8 cellular contexts compared by ENCODE assay signal in the genomic region with DNA sequence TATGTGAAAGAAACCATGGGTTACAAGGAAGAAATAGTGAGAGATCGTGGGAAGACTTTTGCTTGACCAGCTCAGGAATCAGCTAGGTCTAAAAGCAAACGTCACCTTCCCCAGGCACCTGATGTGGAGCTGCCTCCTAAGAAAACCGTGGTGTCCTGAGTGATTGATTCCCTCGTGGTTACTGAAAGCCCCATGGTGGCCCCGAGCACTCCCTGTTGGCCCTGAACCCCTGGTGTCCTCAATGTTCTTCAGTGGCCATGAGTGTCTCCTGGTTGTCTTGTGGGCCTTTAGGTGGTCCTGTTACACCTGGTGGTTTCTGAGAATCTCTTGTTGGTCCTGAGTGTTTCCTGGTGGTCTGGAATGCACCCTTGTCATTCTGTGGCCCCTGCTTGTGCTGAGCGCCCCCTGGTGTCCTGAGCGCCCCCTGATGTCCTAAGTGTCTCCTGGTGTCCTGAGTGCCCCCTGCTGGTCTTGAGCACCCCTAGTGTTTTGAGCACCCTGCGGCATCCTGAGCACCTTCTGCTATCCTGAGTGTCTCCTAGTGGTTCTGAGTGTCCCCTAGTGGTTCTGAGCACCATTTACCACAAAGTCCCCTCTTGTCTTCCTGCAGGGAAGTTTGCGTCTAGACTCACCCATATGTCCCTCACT.
DNase-seq lines count a peak whose midpoint lies in the region; ATAC-seq and TF ChIP-seq lines count a peak whose summit lies in the region.

No MANE protein-coding gene starts in this region.

- H3K4me3 Mint-ChIP-seq in MCF 10A (ENCODE audit: unreplicated experiment) (no peak overlapping the region), immature natural killer cell (no peak overlapping the region)

- H2AFZ ChIP-seq in mammary epithelial cell (ENCODE audit: low read depth, low read length), result no peak overlapping the region

- H3K9me3 ChIP-seq in mammary epithelial cell (replicated peaks; ENCODE audit: insufficient read depth, low read length), result no peaks in the 10 kb centered on the region

- no peaks in the 10 kb centered on the region for H3K27me3 ChIP-seq in mammary epithelial cell (ENCODE audit: insufficient read depth, low read length)

- WGBS in mammary epithelial cell (ENCODE audit: low coverage, missing lambda C conversion rate), result 48% methylated on average over 9 of the region's 9 CpGs

- H3K4me3 ChIP-seq in mammary epithelial cell (replicated peaks in 1 of 3; ENCODE audit: insufficient read depth in 1 of 3, low read depth in 2 of 3, low read length in 3 of 3), result no peak overlapping the region

- H3K9ac ChIP-seq in mammary epithelial cell (ENCODE audit: insufficient read depth, low read length), result no peak overlapping the region

- dilution Hi-C loops in mammary epithelial cell (cut with HindIII; ENCODE audit: low sequenced_read_pairs), result no loop called here

- no peaks in the 10 kb centered on the region for H3K36me3 ChIP-seq in mammary epithelial cell (ENCODE audit: insufficient read depth, low read length)

- BruUV-seq in MCF 10A (replicated peaks; lab: Mats Ljungman, UMichigan), result no TSS peak
- no TSS peak for BruUV-seq in mammary epithelial cell (replicated peaks; lab: Mats Ljungman, UMichigan)

- H3K27me3 Mint-ChIP-seq in MCF 10A (ENCODE audit: insufficient read depth, unreplicated experiment) (peaks cover 88% of the 10 kb centered on the region), immature natural killer cell (ENCODE audit: low read depth in 3 of 3) (peaks cover 0 to 10% (median 3%) of the 10 kb centered on the region in 3 donors)

- in situ Hi-C loops in mammary epithelial cell (cut with MboI; ENCODE audit: low sequenced_read_pairs in 2 of 2), result no loop called here

- H3K9me3 Mint-ChIP-seq in MCF 10A (ENCODE audit: unreplicated experiment) (no peaks in the 10 kb centered on the region), immature natural killer cell (no peaks in the 10 kb centered on the region)

- H3K79me2 ChIP-seq in mammary epithelial cell (ENCODE audit: insufficient read depth, low read length), result no peaks in the 10 kb centered on the region

- H4K20me1 ChIP-seq in mammary epithelial cell (ENCODE audit: insufficient read depth, low read length), result no peaks in the 10 kb centered on the region

- POLR2A ChIA-PET in MCF 10A (lab: Yijun Ruan, JAX), result no interaction called here

- ATAC-seq in GM21723 (IDR thresholded peaks at IDR 0.05; ENCODE audit: unreplicated experiment), result no peak

- no peaks in the 10 kb centered on the region for H3K4me1 ChIP-seq in mammary epithelial cell (ENCODE audit: insufficient read depth, low read length)

- CTCF ChIA-PET in MCF 10A (lab: Yijun Ruan, JAX) (interaction anchor here (0.6 kb wide), 1 partner anchor 11 kb away, joined by 3 read pairs; no protein-coding TSS in a partner anchor), mammary epithelial cell (lab: Charles Lee; ENCODE audit: low non-redundant PET) (no interaction called here)

- H3K36me3 Mint-ChIP-seq in MCF 10A (ENCODE audit: insufficient read depth, unreplicated experiment), result no peaks in the 10 kb centered on the region
- no peaks in the 10 kb centered on the region for H3K36me3 Mint-ChIP-seq in immature natural killer cell

- H3K4me2 ChIP-seq in mammary epithelial cell (ENCODE audit: insufficient read depth, low read depth, low read length), result no peak overlapping the region

- H3K4me1 Mint-ChIP-seq in MCF 10A (ENCODE audit: insufficient read depth, unreplicated experiment), result no peaks in the 10 kb centered on the region
- H3K4me1 Mint-ChIP-seq in immature natural killer cell, result no peaks in the 10 kb centered on the region

- peak; percentile 54 for DNase-seq in MCF 10A (ENCODE audit: unreplicated experiment)
- no peak for DNase-seq in mammary epithelial cell
- peak; percentile 81 for DNase-seq in NCI-H69 (lab: John Stamatoyannopoulos, UW)
- peak; percentile 56 for DNase-seq in activated CD8-positive, alpha-beta memory T cell treated with anti-CD3 and anti-CD28 coated beads, Interleukin-2, amount 50 U/mL, for 1 hour (ENCODE audit: extremely low read depth)
- DNase-seq in immature natural killer cell, result peak; percentile 69 to 75 (median 71)
- peak; percentile 69 to 77 for DNase-seq in stimulated activated CD8-positive, alpha-beta memory T cell treated with anti-CD3 and anti-CD28 coated beads, Interleukin-7, amount 100 ng/mL, for 4 hours (ENCODE audit: low read depth in 2 of 2)
- DNase-seq in kidney glomerular epithelial cell (lab: John Stamatoyannopoulos, UW), result no peak

- intact Hi-C loops in MCF 10A (cut with micrococcal nuclease) (no loop called here), mammary epithelial cell (cut with micrococcal nuclease) (no loop called here)

- H3K27ac Mint-ChIP-seq in MCF 10A (ENCODE audit: low read depth, unreplicated experiment), result no peak overlapping the region
- no peak overlapping the region for H3K27ac Mint-ChIP-seq in immature natural killer cell

- TF ChIP-seq CTCF in MCF 10A (IDR thresholded peaks at IDR 0.05; ENCODE audit: unreplicated experiment) (peak; percentile 46), mammary epithelial cell (conservative IDR thresholded peaks at IDR 0.05 in 1 of 2, IDR thresholded peaks at IDR 0.05 in 1 of 2; ENCODE audit: extremely low read depth in 1 of 2, insufficient read depth in 1 of 2, low read depth in 1 of 2, low read length in 2 of 2) (peak in 1 of 2 donors; percentile 18)

- H3K27ac ChIP-seq in mammary epithelial cell (ENCODE audit: insufficient read depth, low read depth, low read length), result no peak overlapping the region

Comparison
In these comparisons a context has a peak if more than half of its experiments do, and no peak if none do; other contexts are left out.
1. DNase-seq: peak in MCF 10A (single experiment), NCI-H69 (single experiment), activated CD8-positive, alpha-beta memory T cell treated with anti-CD3 and anti-CD28 coated beads, Interleukin-2, amount 50 U/mL, for 1 hour (single experiment), immature natural killer cell (3 of 3) and stimulated activated CD8-positive, alpha-beta memory T cell treated with anti-CD3 and anti-CD28 coated beads, Interleukin-7, amount 100 ng/mL, for 4 hours (2 of 2); none in mammary epithelial cell (single experiment) and kidney glomerular epithelial cell (single experiment).